Comparison of ENCODE assay signal across 8 cellular contexts in the genomic region with DNA sequence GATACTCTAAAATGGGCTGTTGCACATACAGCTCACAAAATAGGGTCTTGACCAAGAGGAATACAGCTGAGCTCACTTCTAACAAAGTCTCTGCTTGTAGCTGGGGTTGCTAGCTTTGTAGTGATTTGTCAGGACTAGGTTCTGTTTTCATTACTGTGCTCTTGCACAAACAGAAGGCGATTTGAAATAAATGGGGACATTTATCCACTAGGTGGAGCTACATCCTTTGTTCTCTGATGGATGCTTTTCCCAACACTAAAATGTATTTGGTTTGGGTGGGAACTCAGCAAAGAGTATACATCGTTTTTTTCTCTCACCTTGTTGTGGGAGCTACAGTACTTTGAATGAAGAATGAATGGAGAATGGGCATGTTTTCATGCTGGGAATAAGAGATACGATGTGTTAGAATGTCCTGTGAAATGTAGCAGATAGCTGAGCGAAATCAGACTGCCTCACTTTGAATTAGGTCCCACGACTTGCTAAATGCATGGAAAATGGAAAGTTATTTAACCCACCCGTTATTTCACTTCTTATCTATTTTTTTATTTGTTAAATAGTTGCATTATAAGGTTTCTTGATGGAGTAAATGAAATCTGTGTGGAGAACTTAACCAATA.
DNase-seq lines count a peak whose midpoint lies in the region; ATAC-seq and TF ChIP-seq lines count a peak whose summit lies in the region.

No MANE protein-coding gene starts in this region.

- H3K36me3 ChIP-seq in PC-3 (ENCODE audit: low read depth, low read length) = no peaks in the 10 kb centered on the region

- ATAC-seq in PC-3 (peak; percentile 40), HG03097 (IDR thresholded peaks at IDR 0.05; ENCODE audit: low FRiP score, unreplicated experiment) (no peak)

- no peaks in the 10 kb centered on the region for H3K4me1 ChIP-seq in PC-3 (ENCODE audit: insufficient read depth, low read length)

- no TSS peak for BruUV-seq in PC-3 (replicated peaks; lab: Mats Ljungman, UMichigan)

- TF ChIP-seq CTCF in GM20000 (IDR thresholded peaks at IDR 0.05; ENCODE audit: extremely low read depth, missing control alignments) (peak; percentile 33), PC-3 (conservative IDR thresholded peaks at IDR 0.05; ENCODE audit: low read depth, low read length) (peak; percentile 75), nephron (IDR thresholded peaks at IDR 0.05; ENCODE audit: unreplicated experiment in 3 of 3) (peak; percentile 66 to 81 (median 77)), coronary artery (IDR thresholded peaks at IDR 0.05) (no peak)

- no peak overlapping the region for H2AFZ ChIP-seq in PC-3 (ENCODE audit: low read length)

- CTCF ChIA-PET in PC-3 (lab: Charles Lee) = interaction anchor here (0.6 to 0.9 kb wide), 2 partner anchors 94 to 245 kb away, joined by 3 read pairs; no protein-coding TSS in a partner anchor

- H3K9me3 Mint-ChIP-seq in nephron = no peaks in the 10 kb centered on the region

- H3K4me3 ChIP-seq in PC-3 (ENCODE audit: low read length) (no peak overlapping the region), coronary artery (no peak overlapping the region)

- H3K27ac ChIP-seq in PC-3 (ENCODE audit: low read length) (no peak overlapping the region), coronary artery (no peak overlapping the region)

- POLR2A ChIA-PET in PC-3 (lab: Charles Lee; ENCODE audit: unreplicated experiment) = interaction anchor here (0.7 kb wide), 1 partner anchor 236 kb away, joined by 3 read pairs; no protein-coding TSS in a partner anchor

- peaks cover 38% of the 10 kb centered on the region for H3K4me1 Mint-ChIP-seq in nephron

- intact Hi-C loops in PC-3 (cut with micrococcal nuclease) = loop anchor here (5.0 kb wide), 2 partner anchors 196 to 1696 kb away; no protein-coding TSS in a partner anchor

- H3K27ac Mint-ChIP-seq in nephron = peak overlapping the region; percentile 2 to 54 (median 37)

- no peak overlapping the region for H3K9ac ChIP-seq in PC-3 (ENCODE audit: low read length)

- no peaks in the 10 kb centered on the region for H3K9me2 ChIP-seq in PC-3 (replicated peaks; ENCODE audit: low read length)

- H3K27me3 ChIP-seq in PC-3 (ENCODE audit: low read length) = no peaks in the 10 kb centered on the region

- H3K36me3 Mint-ChIP-seq in nephron (ENCODE audit: low read depth) = no peaks in the 10 kb centered on the region

- no peaks in the 10 kb centered on the region for H3K9me3 ChIP-seq in PC-3 (ENCODE audit: low read length)

- no peak overlapping the region for H3K4me3 Mint-ChIP-seq in nephron

- H3F3A ChIP-seq in PC-3 (ENCODE audit: low read length, unreplicated experiment) = no peaks in the 10 kb centered on the region

- DNase-seq in DMS153 treated with DMSO at 0.1 percent for 48 hours (lab: John Stamatoyannopoulos, UW; ENCODE audit: unreplicated experiment) (peak; percentile 84), GM20000 (ENCODE audit: low spot score) (peak; percentile 35), Kasumi-1 (lab: John Stamatoyannopoulos, UW) (peak; percentile 49 to 74), PC-3 (peak; percentile 59), epidermal melanocyte (ENCODE audit: insufficient read length, low spot score) (peak; percentile 37), coronary artery (ENCODE audit: low spot score) (no peak)

- no peaks in the 10 kb centered on the region for H3K79me2 ChIP-seq in PC-3 (ENCODE audit: low read length)

- H3K27me3 Mint-ChIP-seq in nephron (ENCODE audit: low read depth) = no peaks in the 10 kb centered on the region

- no peaks in the 10 kb centered on the region for H4K20me1 ChIP-seq in PC-3 (ENCODE audit: low read length)

- no peak overlapping the region for H3K4me2 ChIP-seq in PC-3 (ENCODE audit: low read length)
